ENCODE assay signal across 8 cellular contexts in genomic region chr3:75643031-75643800, GRCh38. TPM values are rescaled to one million over a fixed set of nuclear protein-coding genes. Genes with fewer than 3 reads are reported as not detected.
DNase-seq lines count a peak whose midpoint lies in the region; ATAC-seq and TF ChIP-seq lines count a peak whose summit lies in the region.
"Not testable (repeated sequence)": the region's sequence is repeated elsewhere in the genome, so short reads cannot be mapped to it uniquely, and the experiment has no call there.

No MANE protein-coding gene starts in this region.

- not testable (repeated sequence) for H3K9me3 ChIP-seq in HAP-1; PC-3 (ENCODE audit: low read length); hepatocyte (ENCODE audit: low read depth); neutrophil

- WGBS in hepatocyte (ENCODE audit: low lambda C conversion rate, missing lambda C conversion rate): 27% methylated on average over 20 of the region's 20 CpGs

- not testable (repeated sequence) for H3K27me3 ChIP-seq in HAP-1 (ENCODE audit: low read depth); PC-3 (ENCODE audit: low read length); hepatocyte; neutrophil

- H3K27ac Mint-ChIP-seq in Calu3 (ENCODE audit: unreplicated experiment); activated T-helper 1 cell treated with anti-CD3 and anti-CD28 coated beads, Interleukin-12 subunit alpha, Interleukin-12 subunit beta, Interleukin-2, Interleukin-4 antibody, amounts not matched to agents 30 ng/mL and 10 ng/mL and 1 ng/mL, durations not matched to agents 14 hours and 24 hours and 36 hours; type B pancreatic cell: not testable (repeated sequence)

- not testable (repeated sequence) for H3K9me2 ChIP-seq in PC-3 (replicated peaks; ENCODE audit: low read length); hepatocyte (replicated peaks; ENCODE audit: insufficient read depth)

- TF ChIP-seq CTCF in Calu3 (IDR thresholded peaks at IDR 0.05; ENCODE audit: unreplicated experiment): peak; percentile 47
- TF ChIP-seq CTCF in PC-3 (conservative IDR thresholded peaks at IDR 0.05; ENCODE audit: low read depth, low read length): peak; percentile 61
- peak; percentile 59 for TF ChIP-seq CTCF in hepatocyte (IDR thresholded peaks at IDR 0.05; ENCODE audit: poor library complexity)
- peak; percentile 22 for TF ChIP-seq CTCF in neutrophil (IDR thresholded peaks at IDR 0.05)
- TF ChIP-seq CTCF in type B pancreatic cell (conservative IDR thresholded peaks at IDR 0.05): peak; percentile 77

- not testable (repeated sequence) for H3K4me1 ChIP-seq in HAP-1; PC-3 (ENCODE audit: insufficient read depth, low read length); hepatocyte (ENCODE audit: insufficient read depth)
- H3K4me1 ChIP-seq in neutrophil (ENCODE audit: control insufficient read depth in 1 of 2, insufficient read depth in 1 of 2, low read depth in 1 of 2, low read length in 1 of 2): peaks cover 6 to 15% of the 10 kb centered on the region in 2 experiments

- DNase-seq in Calu3; activated T-helper 1 cell treated with anti-CD3 and anti-CD28 coated beads, Interleukin-12 subunit alpha, Interleukin-12 subunit beta, Interleukin-2, Interleukin-4 antibody, amounts not matched to agents 30 ng/mL and 10 ng/mL and 1 ng/mL, durations not matched to agents 14 hours and 24 hours and 36 hours (ENCODE audit: low spot score); type B pancreatic cell (ENCODE audit: extremely low spot score, unreplicated experiment): not testable (repeated sequence)
- peak; percentile 17 to 25 for DNase-seq in HAP-1 (ENCODE audit: low spot score in 2 of 2)
- DNase-seq in PC-3: peak; percentile 61
- DNase-seq in dedifferentiated amniotic fluid mesenchymal stem cell (ENCODE audit: extremely low spot score): peak; percentile 54
- peak; percentile 58 for DNase-seq in hepatocyte (ENCODE audit: low spot score)

- H3K36me3 ChIP-seq in HAP-1 (replicated peaks); PC-3 (ENCODE audit: low read depth, low read length); hepatocyte (replicated peaks; ENCODE audit: insufficient read depth, low read depth); neutrophil: not testable (repeated sequence)

- intact Hi-C loops in Calu3 (cut with micrococcal nuclease; ENCODE audit: unreplicated experiment): loop anchor here (5.0 kb wide), 1 partner anchor 386 kb away; no protein-coding TSS in a partner anchor
- intact Hi-C loops in PC-3 (cut with micrococcal nuclease): loop anchor here (1.0 kb wide), 1 partner anchor 39 kb away; no protein-coding TSS in a partner anchor
- intact Hi-C loops in activated T-helper 1 cell treated with anti-CD3 and anti-CD28 coated beads, Interleukin-12 subunit alpha, Interleukin-12 subunit beta, Interleukin-2, Interleukin-4 antibody, amounts not matched to agents 30 ng/mL and 10 ng/mL and 1 ng/mL, durations not matched to agents 14 hours and 24 hours and 36 hours (cut with micrococcal nuclease): loop anchor here (1.0 to 10.0 kb wide), 2 partner anchors 39 to 208 kb away; no protein-coding TSS in a partner anchor

- H4K20me1 ChIP-seq in PC-3 (ENCODE audit: low read length); hepatocyte (ENCODE audit: insufficient read depth, poor library complexity, severe bottlenecking): not testable (repeated sequence)

- not testable (repeated sequence) for BruUV-seq in Calu3 (replicated peaks; lab: Mats Ljungman, UMichigan); PC-3 (replicated peaks; lab: Mats Ljungman, UMichigan)

- not testable (repeated sequence) for H3K79me2 ChIP-seq in PC-3 (ENCODE audit: low read length); hepatocyte

- not testable (repeated sequence) for H2AFZ ChIP-seq in PC-3 (ENCODE audit: low read length); hepatocyte

- POLR2A ChIA-PET in PC-3 (lab: Charles Lee; ENCODE audit: unreplicated experiment): not testable (repeated sequence)

- not testable (repeated sequence) for H3K36me3 Mint-ChIP-seq in Calu3 (ENCODE audit: insufficient read depth, unreplicated experiment); activated T-helper 1 cell treated with anti-CD3 and anti-CD28 coated beads, Interleukin-12 subunit alpha, Interleukin-12 subunit beta, Interleukin-2, Interleukin-4 antibody, amounts not matched to agents 30 ng/mL and 10 ng/mL and 1 ng/mL, durations not matched to agents 14 hours and 24 hours and 36 hours (ENCODE audit: low read depth); type B pancreatic cell

- H3K4me3 ChIP-seq in HAP-1; hepatocyte; neutrophil (ENCODE audit: low read depth in 1 of 2, low read length in 1 of 2): not testable (repeated sequence)
- peak overlapping the region; percentile 58; the same call in 1 of the 2 replicates for H3K4me3 ChIP-seq in PC-3 (ENCODE audit: low read length)

- not testable (repeated sequence) for H3K9ac ChIP-seq in PC-3 (ENCODE audit: low read length)

- H3K4me1 Mint-ChIP-seq in Calu3 (ENCODE audit: low read depth, unreplicated experiment); type B pancreatic cell (ENCODE audit: unreplicated experiment): not testable (repeated sequence)
- H3K4me1 Mint-ChIP-seq in activated T-helper 1 cell treated with anti-CD3 and anti-CD28 coated beads, Interleukin-12 subunit alpha, Interleukin-12 subunit beta, Interleukin-2, Interleukin-4 antibody, amounts not matched to agents 30 ng/mL and 10 ng/mL and 1 ng/mL, durations not matched to agents 14 hours and 24 hours and 36 hours (ENCODE audit: low read depth): peaks cover 11% of the 10 kb centered on the region

- not testable (repeated sequence) for H3K27ac ChIP-seq in PC-3 (ENCODE audit: low read length); hepatocyte; neutrophil

- H3F3A ChIP-seq in PC-3 (ENCODE audit: low read length, unreplicated experiment): not testable (repeated sequence)

- not testable (repeated sequence) for H3K4me3 Mint-ChIP-seq in Calu3 (ENCODE audit: low read depth, unreplicated experiment)
- H3K4me3 Mint-ChIP-seq in activated T-helper 1 cell treated with anti-CD3 and anti-CD28 coated beads, Interleukin-12 subunit alpha, Interleukin-12 subunit beta, Interleukin-2, Interleukin-4 antibody, amounts not matched to agents 30 ng/mL and 10 ng/mL and 1 ng/mL, durations not matched to agents 14 hours and 24 hours and 36 hours: peak overlapping the region; percentile 87
- H3K4me3 Mint-ChIP-seq in type B pancreatic cell: peak overlapping the region; percentile 80

- CTCF ChIA-PET in Calu3 (lab: Charles Lee); PC-3 (lab: Charles Lee): not testable (repeated sequence)

- not testable (repeated sequence) for H3K9me3 Mint-ChIP-seq in Calu3 (ENCODE audit: low read depth, unreplicated experiment); activated T-helper 1 cell treated with anti-CD3 and anti-CD28 coated beads, Interleukin-12 subunit alpha, Interleukin-12 subunit beta, Interleukin-2, Interleukin-4 antibody, amounts not matched to agents 30 ng/mL and 10 ng/mL and 1 ng/mL, durations not matched to agents 14 hours and 24 hours and 36 hours; type B pancreatic cell

- H3K4me2 ChIP-seq in PC-3 (ENCODE audit: low read length) (peak overlapping the region; percentile 74), hepatocyte (peak overlapping the region; percentile 65)

- not testable (repeated sequence) for ATAC-seq in PC-3

- H3K27me3 Mint-ChIP-seq in Calu3 (ENCODE audit: unreplicated experiment); activated T-helper 1 cell treated with anti-CD3 and anti-CD28 coated beads, Interleukin-12 subunit alpha, Interleukin-12 subunit beta, Interleukin-2, Interleukin-4 antibody, amounts not matched to agents 30 ng/mL and 10 ng/mL and 1 ng/mL, durations not matched to agents 14 hours and 24 hours and 36 hours (ENCODE audit: insufficient read depth); type B pancreatic cell: not testable (repeated sequence)

- in situ Hi-C loops in HAP-1 (cut with MboI; ENCODE audit: low sequenced_read_pairs): not testable (repeated sequence)

RNA-seq across cellular contexts. Expression of gene FRG2C, which starts 20.9 kb away (rescaled TPM):
- total RNA-seq in Calu3 (2022) (not detected in 2 replicates), PC-3 (2014; rRNA removed) (not detected in 2 replicates), hepatocyte (not detected in 2 replicates), type B pancreatic cell (ENCODE audit: low replicate concordance) (not detected in 2 replicates)
- not detected in 2 replicates for total RNA-seq in activated T-helper 1 cell treated with anti-CD3 and anti-CD28 coated beads, Interleukin-12 subunit alpha, Interleukin-12 subunit beta, Interleukin-2, Interleukin-4 antibody, amounts not matched to agents 30 ng/mL and 10 ng/mL and 1 ng/mL, durations not matched to agents 14 hours and 24 hours and 36 hours
- polyA plus RNA-seq in hepatocyte: 0.39 TPM in 1 of 2 replicates, not detected in the other

Comparison
In these comparisons a context has a peak if more than half of its experiments do, and no peak if none do; other contexts are left out.
1. CTCF ChIP-seq: peak in every context shown above with its lines; median percentile 77 in type B pancreatic cell; 61 in PC-3; 59 in hepatocyte; 47 in Calu3; 22 in neutrophil.